Comparison of ENCODE assay signal across 8 cellular contexts in genomic region chr3:101512521-101513418, GRCh38. TPM values are rescaled to one million over a fixed set of nuclear protein-coding genes. Genes with fewer than 3 reads are reported as not detected.
DNase-seq lines count a peak whose midpoint lies in the region; ATAC-seq and TF ChIP-seq lines count a peak whose summit lies in the region.

Gene SENP7 (minus strand): TSS chr3:101513212. CDS start chr3:101513130, 82 bp downstream.

- H4K91ac ChIP-seq in neuronal stem cell (ENCODE audit: low read depth, low read length, poor library complexity): no peak within 1 kb of the TSS

- peaks cover 14% of the 10 kb centered on the region for H3K4me1 ChIP-seq in SJSA1 (replicated peaks)
- peaks cover 0 to 1% of the 10 kb centered on the region in 2 donors for H3K4me1 ChIP-seq in neuronal stem cell (ENCODE audit: control insufficient read depth in 2 of 2, insufficient read depth in 1 of 2, low read depth in 1 of 2, low read length in 2 of 2)

- H2BK120ac ChIP-seq in neuronal stem cell (ENCODE audit: low read depth, low read length): no peak within 1 kb of the TSS

- H3K4me3 ChIP-seq in SJSA1 (peak within 1 kb of the TSS; percentile 57), neuronal stem cell (ENCODE audit: low read length in 2 of 2) (peak within 1 kb of the TSS; percentile 76 to 80)

- H2BK12ac ChIP-seq in neuronal stem cell (ENCODE audit: low read length): no peak within 1 kb of the TSS

- H2BK15ac ChIP-seq in neuronal stem cell (ENCODE audit: low read length): no peak within 1 kb of the TSS

- H2AFZ ChIP-seq in neuronal stem cell (ENCODE audit: low read length): peak within 1 kb of the TSS; percentile 88

- peaks cover 6% of the 10 kb centered on the region; the same call in 1 of the 2 replicates for H3K36me3 ChIP-seq in SJSA1
- no peaks in the 10 kb centered on the region for H3K36me3 ChIP-seq in neuronal stem cell (replicated peaks in 1 of 2; ENCODE audit: control insufficient read depth in 2 of 2, insufficient read depth in 2 of 2, low read length in 2 of 2)

- peak within 1 kb of the TSS; percentile 62 for H3K4me2 ChIP-seq in neuronal stem cell (ENCODE audit: insufficient read depth, low read length, poor library complexity, severe bottlenecking)

- H3K27ac ChIP-seq in SJSA1 (peak within 1 kb of the TSS; percentile 97), neuronal stem cell (replicated peaks; ENCODE audit: low read length) (peak within 1 kb of the TSS; percentile 96)

- H2AK5ac ChIP-seq in neuronal stem cell (ENCODE audit: low read depth, low read length): no peak within 1 kb of the TSS

- H3K79me1 ChIP-seq in neuronal stem cell (ENCODE audit: low read depth, low read length): no peaks in the 10 kb centered on the region

- H3K14ac ChIP-seq in neuronal stem cell (ENCODE audit: low read length): peak within 1 kb of the TSS; percentile 38

- peak; percentile 48 for DNase-seq in DMS53 treated with DMSO at 0.1 percent for 48 hours (lab: John Stamatoyannopoulos, UW; ENCODE audit: unreplicated experiment)
- peak; percentile 90 for DNase-seq in M059J (ENCODE audit: low read depth)
- DNase-seq in SJSA1 (ENCODE audit: low read depth in 1 of 2, low spot score in 2 of 2): peak; percentile 77 to 95
- peak; percentile 78 for DNase-seq in activated naive CD4-positive, alpha-beta T cell treated with Interleukin-2 at 50 U/mL for 16 hours
- DNase-seq in foreskin melanocyte: peak; percentile 77
- DNase-seq in neuronal stem cell (ENCODE audit: low spot score): peak; percentile 75

- H3K9me3 ChIP-seq in SJSA1 (replicated peaks) (no peaks in the 10 kb centered on the region), neuronal stem cell (replicated peaks in 1 of 2; ENCODE audit: control insufficient read depth in 2 of 2, insufficient read depth in 1 of 2, low read depth in 1 of 2, low read length in 2 of 2) (no peaks in the 10 kb centered on the region)

- H3K18ac ChIP-seq in neuronal stem cell (ENCODE audit: low read length): peak within 1 kb of the TSS; percentile 94

- H3K4ac ChIP-seq in neuronal stem cell (ENCODE audit: low read length): no peak within 1 kb of the TSS

- no peak for TF ChIP-seq CTCF in subcutaneous adipose tissue (IDR thresholded peaks at IDR 0.05; ENCODE audit: low read depth)

- H3K27me3 ChIP-seq in SJSA1 (replicated peaks) (0 out of 2 replicates have a peak, but pooled peaks cover 2% of the 10 kb centered on the region), neuronal stem cell (ENCODE audit: control insufficient read depth in 3 of 3, insufficient read depth in 3 of 3, low read depth in 1 of 3, low read length in 3 of 3) (no peaks in the 10 kb centered on the region)

- H4K8ac ChIP-seq in neuronal stem cell (ENCODE audit: low read depth, low read length): peak within 1 kb of the TSS; percentile 52

- H2BK5ac ChIP-seq in neuronal stem cell (ENCODE audit: low read length): peak within 1 kb of the TSS; percentile 82

- H3K9ac ChIP-seq in neuronal stem cell (ENCODE audit: low read depth, low read length, poor library complexity): peak within 1 kb of the TSS; percentile 89

- H3K23ac ChIP-seq in neuronal stem cell (ENCODE audit: low read depth, low read length, poor library complexity): peak within 1 kb of the TSS; percentile 65

- peak; percentile 41 for ATAC-seq in GM21825 (IDR thresholded peaks at IDR 0.05; ENCODE audit: unreplicated experiment)

- WGBS in neuronal stem cell (ENCODE audit: extremely low coverage in 2 of 2, insufficient read length in 2 of 2, insufficient replicate concordance in 1 of 2), 2 donors: no CpG with 5 or more reads among the region's 59 CpGs

RNA-seq across cellular contexts. Expression of gene SENP7, which starts in this region (rescaled TPM):
- total RNA-seq in M059J (2014; rRNA removed; shearing (Covaris generic)): 7.8 and 8.6 TPM in 2 replicates
- total RNA-seq in SJSA1 (2014; rRNA removed; shearing (Covaris generic)): 4.6 and 15.9 TPM in 2 replicates
- polyA plus RNA-seq in neuronal stem cell (2013, experiment 1 of 2): 15.9 TPM
- polyA plus RNA-seq in neuronal stem cell (2013, experiment 2 of 2): 16.2 TPM
- total RNA-seq in subcutaneous adipose tissue: 10 to 100 TPM; 22.6 to 40.5 (median 29.2) TPM

Comparison
In these comparisons a context has a peak if more than half of its experiments do, and no peak if none do; other contexts are left out.
1. Peak in every context shown above with its lines: DNase-seq, ATAC-seq, H3K4me3 ChIP-seq and H3K27ac ChIP-seq.